In the genomic region with DNA sequence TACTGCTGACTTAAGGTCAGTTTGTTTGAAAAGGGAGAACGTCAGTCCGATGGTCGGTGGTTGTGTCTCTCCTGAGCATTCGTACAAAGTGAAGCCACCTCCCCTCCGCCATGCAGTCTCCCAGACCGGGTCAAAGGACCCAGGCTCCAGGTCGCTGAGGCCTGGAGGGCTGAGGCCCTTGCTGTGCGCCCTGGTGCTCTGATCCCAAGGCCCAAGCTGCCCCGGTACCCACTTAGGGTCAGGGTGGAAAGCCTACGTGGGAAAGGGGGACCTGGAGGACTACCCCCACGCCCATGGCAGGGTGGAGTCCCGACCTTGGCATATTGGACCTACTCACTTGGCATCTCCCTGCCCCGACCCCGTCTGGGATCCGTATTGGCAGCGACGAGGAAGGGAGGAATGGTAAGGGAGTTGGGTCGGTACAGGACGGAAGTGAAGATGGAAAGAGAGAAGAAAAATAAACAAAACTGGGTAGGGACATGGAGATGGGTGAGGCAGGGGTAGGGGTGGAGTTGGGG, we compare ENCODE assay signal across 17 cellular contexts. TPM values are rescaled to one million over a fixed set of nuclear protein-coding genes. Genes with fewer than 3 reads are reported as not detected.
A peak's percentile ranks its signal among the peaks of the same experiment; 100 is the strongest.
DNase-seq lines count a peak whose midpoint lies in the region; ATAC-seq, FAIRE-seq and TF ChIP-seq lines count a peak whose summit lies in the region.
"Had no signal": no experiment of that assay in that cellular context is flagged by ENCODE, and none has a peak within 500 bp of the region (broad histone marks: within the 10 kb centered on the region; RNA-seq: fewer than 3 reads in every experiment).

No MANE protein-coding gene starts in this region.

- WGBS in H9 (ENCODE audit: extremely low coverage, insufficient read length, low lambda C conversion rate), result no CpG with 5 or more reads among the region's 19 CpGs
- no CpG with 5 or more reads among the region's 19 CpGs for WGBS in neuronal stem cell (ENCODE audit: extremely low coverage in 2 of 2, insufficient read length in 2 of 2, insufficient replicate concordance in 1 of 2), 2 donors

- no TSS peak for BruUV-seq in endothelial cell of umbilical vein (replicated peaks; lab: Mats Ljungman, UMichigan)

- TF ChIP-seq CTCF in GM10248 (IDR thresholded peaks at IDR 0.05; ENCODE audit: control extremely low read depth, extremely low read depth, low read depth, missing control alignments) (no peak), H9 (conservative IDR thresholded peaks at IDR 0.05) (no peak), endothelial cell of umbilical vein (IDR thresholded peaks at IDR 0.05; ENCODE audit: extremely low read depth in 1 of 2, insufficient read depth in 1 of 2, low read depth in 1 of 2, low read length in 2 of 2) (no peak)

- H2AFZ ChIP-seq in H9 (ENCODE audit: low read length) (no peak overlapping the region), endothelial cell of umbilical vein (ENCODE audit: low read depth, low read length) (no peak overlapping the region), neuronal stem cell (ENCODE audit: low read length) (no peak overlapping the region)
- H2AFZ ChIP-seq: hepatocyte had no signal

- dilution Hi-C loops in endothelial cell of umbilical vein (cut with MboI; ENCODE audit: extremely low pct_ligation_motif_present, low sequenced_read_pairs), result no loop called here

- POLR2A ChIA-PET in GM10248 (lab: Yijun Ruan, JAX) (no interaction called here), endothelial cell of umbilical vein (lab: Charles Lee) (no interaction called here)

- H3K4me1 ChIP-seq in H9 (ENCODE audit: insufficient read depth, low read length) (peaks cover 6% of the 10 kb centered on the region), endothelial cell of umbilical vein (ENCODE audit: control insufficient read depth, extremely low read depth, insufficient read depth, low read length) (peaks cover 2% of the 10 kb centered on the region), neuronal stem cell (ENCODE audit: control insufficient read depth in 2 of 2, insufficient read depth in 1 of 2, low read depth in 1 of 2, low read length in 2 of 2) (peaks cover 15 to 31% of the 10 kb centered on the region in 2 donors)

- no peak overlapping the region for H2BK12ac ChIP-seq in H9 (ENCODE audit: insufficient read length, low read depth, low read length)
- H2BK12ac ChIP-seq in neuronal stem cell (ENCODE audit: low read length), result peak overlapping the region; percentile 73

- peaks cover 55 to 66% of the 10 kb centered on the region in 2 experiments for H3K4me1 Mint-ChIP-seq in H9

- no peak overlapping the region for H2BK120ac ChIP-seq in H9 (ENCODE audit: low read depth, low read length, poor library complexity, severe bottlenecking)
- H2BK120ac ChIP-seq in neuronal stem cell (ENCODE audit: low read depth, low read length), result peak overlapping the region; percentile 100

- H3K27ac ChIP-seq in H9 (ENCODE audit: insufficient read length, low read depth, low read length), result no peak overlapping the region
- H3K27ac ChIP-seq in endothelial cell of umbilical vein (ENCODE audit: insufficient read depth, low read depth, low read length), result no peak overlapping the region
- H3K27ac ChIP-seq in neuronal stem cell (replicated peaks; ENCODE audit: low read length), result peak overlapping the region; percentile 6
- H3K27ac ChIP-seq: hepatocyte, thoracic aorta had no signal

- no peak for FAIRE-seq in endothelial cell of umbilical vein (lab: Jason Lieb, UNC)
- FAIRE-seq: GM19239 had no signal

- intact Hi-C loops in endothelial cell of umbilical vein (cut with micrococcal nuclease), result no loop called here

- H3K27me3 ChIP-seq in H9 (ENCODE audit: insufficient read depth, low read length) (peaks cover 88% of the 10 kb centered on the region), endothelial cell of umbilical vein (ENCODE audit: control insufficient read depth in 2 of 2, insufficient read depth in 2 of 2, low read length in 2 of 2) (peaks cover 88 to 95% of the 10 kb centered on the region in 2 experiments), neuronal stem cell (ENCODE audit: control insufficient read depth in 3 of 3, insufficient read depth in 3 of 3, low read depth in 1 of 3, low read length in 3 of 3) (peaks cover 0 to 100% (median 0%) of the 10 kb centered on the region in 3 experiments)

- H2AK5ac ChIP-seq in H9 (ENCODE audit: insufficient read length, low read length), result no peak overlapping the region
- peak overlapping the region; percentile 96 for H2AK5ac ChIP-seq in neuronal stem cell (ENCODE audit: low read depth, low read length)

- H4K91ac ChIP-seq in H9 (ENCODE audit: insufficient read length, low read depth, low read length) (no peak overlapping the region), neuronal stem cell (ENCODE audit: low read depth, low read length, poor library complexity) (no peak overlapping the region)

- DNase-seq in GM10248 (ENCODE audit: extremely low spot score) (peak; percentile 25), H9 (no peak), endothelial cell of umbilical vein (ENCODE audit: low read depth, low spot score) (no peak), neuronal stem cell (ENCODE audit: low spot score) (no peak), DMS153 treated with DMSO at 0.1 percent for 48 hours (lab: John Stamatoyannopoulos, UW; ENCODE audit: unreplicated experiment) (no peak)
- no peak for DNase-seq in stimulated activated CD4-positive, alpha-beta T cell treated with anti-CD3 and anti-CD28 coated beads, Interleukin-4, amount 100 ng/mL, for 24 hours
- DNase-seq: activated CD4-positive, alpha-beta T cell treated with anti-CD3 and anti-CD28 coated beads, Interleukin-2, amount 50 U/mL, for 4 hours; activated T-cell treated with anti-CD3 and anti-CD28 coated beads, Interleukin-2, amount 50 U/mL, for 24 hours; AML-193; EL; HCEC 1CT had no signal

- no peak for ATAC-seq in GM19397 (IDR thresholded peaks at IDR 0.05; ENCODE audit: unreplicated experiment)
- ATAC-seq: activated naive CD4-positive, alpha-beta T cell treated with anti-CD3 and anti-CD28 coated beads, Interleukin-2, amount 50 U/mL, for 72 hours; natural killer cell treated with Interleukin-12 subunit alpha and Interleukin-12 subunit beta and Interleukin-15 and Interleukin-18, amount 100 ng/mL, for 72 hours had no signal

- no peak overlapping the region for H3T11ph ChIP-seq in H9 (ENCODE audit: low read length)

- CTCF ChIA-PET in GM10248 (lab: Yijun Ruan, JAX), result no interaction called here
- CTCF ChIA-PET in endothelial cell of umbilical vein (lab: Charles Lee), result no interaction called here

- no peak for TF ChIP-seq POLR2A in endothelial cell of umbilical vein (IDR thresholded peaks at IDR 0.05; ENCODE audit: low read depth, low read length)

- peaks cover 0 to 3% of the 10 kb centered on the region in 2 experiments; a peak in 2 of 5 replicates for H3K9me3 Mint-ChIP-seq in H9
- H3K9me3 Mint-ChIP-seq: activated naive CD4-positive, alpha-beta T cell treated with anti-CD3 and anti-CD28 coated beads, Interleukin-2, amount 50 U/mL, for 72 hours; activated T-cell treated with anti-CD3 and anti-CD28 coated beads, Interleukin-2, amount 50 U/mL, for 24 hours; natural killer cell treated with Interleukin-12 subunit alpha and Interleukin-12 subunit beta and Interleukin-15 and Interleukin-18, amount 100 ng/mL, for 72 hours had no signal

- H3K9ac ChIP-seq in H9 (ENCODE audit: extremely low read depth, insufficient read length, low read length) (no peak overlapping the region), endothelial cell of umbilical vein (replicated peaks; ENCODE audit: extremely low read depth, insufficient read depth, low read length) (no peak overlapping the region), neuronal stem cell (ENCODE audit: low read depth, low read length, poor library complexity) (peak overlapping the region; percentile 95)

- H4K20me1 ChIP-seq in H9 (ENCODE audit: control insufficient read depth, insufficient read depth, insufficient read length), result peaks cover 6% of the 10 kb centered on the region
- no peaks in the 10 kb centered on the region for H4K20me1 ChIP-seq in endothelial cell of umbilical vein (replicated peaks; ENCODE audit: control insufficient read depth, extremely low read depth, insufficient read depth, low read length)

- H2BK5ac ChIP-seq in H9 (ENCODE audit: insufficient read length, low read length) (no peak overlapping the region), neuronal stem cell (ENCODE audit: low read length) (peak overlapping the region; percentile 98)

- no peak overlapping the region for H2BK15ac ChIP-seq in H9 (ENCODE audit: low read depth, low read length)
- peak overlapping the region; percentile 95 for H2BK15ac ChIP-seq in neuronal stem cell (ENCODE audit: low read length)

- H3K27me3 Mint-ChIP-seq in H9 (ENCODE audit: low read depth), result peaks cover 97% of the 10 kb centered on the region

- no peaks in the 10 kb centered on the region; a peak in 1 of 7 replicates for H3K36me3 Mint-ChIP-seq in H9 (ENCODE audit: insufficient read depth in 1 of 3, low read depth in 3 of 3)
- H3K36me3 Mint-ChIP-seq: activated naive CD4-positive, alpha-beta T cell treated with anti-CD3 and anti-CD28 coated beads, Interleukin-2, amount 50 U/mL, for 72 hours; natural killer cell treated with Interleukin-12 subunit alpha and Interleukin-12 subunit beta and Interleukin-15 and Interleukin-18, amount 100 ng/mL, for 72 hours had no signal

- no peak overlapping the region for H4K8ac ChIP-seq in H9 (replicated peaks; ENCODE audit: insufficient read length, low read depth, low read length)
- no peak overlapping the region for H4K8ac ChIP-seq in neuronal stem cell (ENCODE audit: low read depth, low read length)

- H3K9me3 ChIP-seq in H9 (ENCODE audit: control insufficient read depth, low read depth, low read length) (no peaks in the 10 kb centered on the region), endothelial cell of umbilical vein (replicated peaks; ENCODE audit: control insufficient read depth, insufficient read depth, low read length) (no peaks in the 10 kb centered on the region), neuronal stem cell (replicated peaks in 1 of 2; ENCODE audit: control insufficient read depth in 2 of 2, insufficient read depth in 1 of 2, low read depth in 1 of 2, low read length in 2 of 2) (peaks cover 0 to 9% of the 10 kb centered on the region in 2 donors)
- H3K9me3 ChIP-seq: thoracic aorta had no signal

- H3K4me2 ChIP-seq in H9 (ENCODE audit: insufficient read depth, insufficient read length, low read length) (peak overlapping the region; percentile 39), endothelial cell of umbilical vein (ENCODE audit: insufficient read depth, low read length) (no peak overlapping the region), neuronal stem cell (ENCODE audit: insufficient read depth, low read length, poor library complexity, severe bottlenecking) (peak overlapping the region; percentile 94)

- H3K23me2 ChIP-seq in H9 (ENCODE audit: insufficient read length, low read depth, low read length, poor library complexity, severe bottlenecking), result peaks cover 36% of the 10 kb centered on the region

- H3K4me3 ChIP-seq in endothelial cell of umbilical vein (replicated peaks in 1 of 3; ENCODE audit: insufficient read depth in 1 of 3, low read depth in 1 of 3, low read length in 3 of 3) (no peak overlapping the region), neuronal stem cell (ENCODE audit: low read length in 2 of 2) (peak overlapping the region in 1 of 2 donors; percentile 86)
- H3K4me3 ChIP-seq: hepatocyte, thoracic aorta had no signal

- no peak overlapping the region for H3K56ac ChIP-seq in H9 (ENCODE audit: insufficient read length, low read depth, low read length)

- H3K4ac ChIP-seq in H9 (ENCODE audit: low read depth, low read length) (no peak overlapping the region), neuronal stem cell (ENCODE audit: low read length) (no peak overlapping the region)

- H3K14ac ChIP-seq in H9 (ENCODE audit: insufficient read depth, low read length) (no peak overlapping the region), neuronal stem cell (ENCODE audit: low read length) (peak overlapping the region; percentile 82)

- H3K23ac ChIP-seq in H9 (ENCODE audit: insufficient read length, low read depth, low read length) (no peak overlapping the region), neuronal stem cell (ENCODE audit: low read depth, low read length, poor library complexity) (peak overlapping the region; percentile 58)

- H3K36me3 ChIP-seq in endothelial cell of umbilical vein (ENCODE audit: control insufficient read depth in 2 of 2, extremely low read depth in 1 of 2, insufficient read depth in 2 of 2, low read length in 2 of 2) (no peaks in the 10 kb centered on the region), neuronal stem cell (replicated peaks in 1 of 2; ENCODE audit: control insufficient read depth in 2 of 2, insufficient read depth in 2 of 2, low read length in 2 of 2) (no peaks in the 10 kb centered on the region)
- H3K36me3 ChIP-seq: thoracic aorta had no signal

- H3K9me1 ChIP-seq in endothelial cell of umbilical vein (replicated peaks; ENCODE audit: control insufficient read depth, extremely low read depth, insufficient read depth, low read length), result no peaks in the 10 kb centered on the region

- no peak overlapping the region for H2BK20ac ChIP-seq in H9 (ENCODE audit: low read depth, low read length, poor library complexity, severe bottlenecking)

- no peaks in the 10 kb centered on the region for H3K79me1 ChIP-seq in H9 (ENCODE audit: insufficient read depth, low read depth, low read length, poor library complexity, severe bottlenecking)
- H3K79me1 ChIP-seq in neuronal stem cell (ENCODE audit: low read depth, low read length), result peaks cover 13% of the 10 kb centered on the region

- no peak overlapping the region for H3K27ac Mint-ChIP-seq in H9
- H3K27ac Mint-ChIP-seq: activated naive CD4-positive, alpha-beta T cell treated with anti-CD3 and anti-CD28 coated beads, Interleukin-2, amount 50 U/mL, for 72 hours; activated T-cell treated with anti-CD3 and anti-CD28 coated beads, Interleukin-2, amount 50 U/mL, for 24 hours; natural killer cell treated with Interleukin-12 subunit alpha and Interleukin-12 subunit beta and Interleukin-15 and Interleukin-18, amount 100 ng/mL, for 72 hours had no signal

- no peak overlapping the region for H4K5ac ChIP-seq in H9 (ENCODE audit: insufficient read length, low read depth, low read length)

- peak overlapping the region; percentile 44 to 81 for H3K4me3 Mint-ChIP-seq in H9
- H3K4me3 Mint-ChIP-seq: activated T-cell treated with anti-CD3 and anti-CD28 coated beads, Interleukin-2, amount 50 U/mL, for 24 hours; natural killer cell treated with Interleukin-12 subunit alpha and Interleukin-12 subunit beta and Interleukin-15 and Interleukin-18, amount 100 ng/mL, for 72 hours had no signal

- H3K79me2 ChIP-seq in H9 (ENCODE audit: insufficient read depth, low read length), result no peaks in the 10 kb centered on the region
- no peaks in the 10 kb centered on the region for H3K79me2 ChIP-seq in endothelial cell of umbilical vein (ENCODE audit: control insufficient read depth, insufficient read depth, low read length)
- H3K79me2 ChIP-seq: hepatocyte had no signal

- H3K18ac ChIP-seq in H9 (ENCODE audit: insufficient read length, low read depth, low read length) (no peak overlapping the region), neuronal stem cell (ENCODE audit: low read length) (peak overlapping the region; percentile 93)

RNA-seq across cellular contexts. Expression of a gene that starts 8.0 kb away (rescaled TPM):
- total RNA-seq in H9 (2021) (0.35 and 0.55 TPM in 2 replicates), endothelial cell of umbilical vein (not detected in 2 replicates)
- polyA plus RNA-seq in endothelial cell of umbilical vein, result not detected in 2 replicates
- not detected in 2 replicates for polyA plus RNA-seq in endothelial cell of umbilical vein (2011; cell fraction: cytosol; rRNA removed)
- polyA plus RNA-seq in endothelial cell of umbilical vein (2011; cell fraction: nucleus; rRNA removed), result not detected in 2 replicates
- not detected in 2 replicates for polyA plus RNA-seq in endothelial cell of umbilical vein (2012)
- polyA minus RNA-seq in endothelial cell of umbilical vein, result not detected in 2 replicates
- not detected for polyA minus RNA-seq in endothelial cell of umbilical vein (2011; cell fraction: cytosol; rRNA and poly(A)+ RNA removed)
- polyA minus RNA-seq in endothelial cell of umbilical vein (2011; cell fraction: nucleus; rRNA and poly(A)+ RNA removed), result not detected in 2 replicates
- 171 TPM for polyA plus RNA-seq in neuronal stem cell (2013, experiment 1 of 2)
- 176 TPM for polyA plus RNA-seq in neuronal stem cell (2013, experiment 2 of 2)
- total RNA-seq: activated naive CD4-positive, alpha-beta T cell treated with anti-CD3 and anti-CD28 coated beads, Interleukin-2, amount 50 U/mL, for 72 hours; hepatocyte; natural killer cell treated with Interleukin-12 subunit alpha and Interleukin-12 subunit beta and Interleukin-15 and Interleukin-18, amount 100 ng/mL, for 72 hours had no signal
- polyA plus RNA-seq: hepatocyte had no signal
